ENCODE assay signal across 1 cellular context in the genomic region with DNA sequence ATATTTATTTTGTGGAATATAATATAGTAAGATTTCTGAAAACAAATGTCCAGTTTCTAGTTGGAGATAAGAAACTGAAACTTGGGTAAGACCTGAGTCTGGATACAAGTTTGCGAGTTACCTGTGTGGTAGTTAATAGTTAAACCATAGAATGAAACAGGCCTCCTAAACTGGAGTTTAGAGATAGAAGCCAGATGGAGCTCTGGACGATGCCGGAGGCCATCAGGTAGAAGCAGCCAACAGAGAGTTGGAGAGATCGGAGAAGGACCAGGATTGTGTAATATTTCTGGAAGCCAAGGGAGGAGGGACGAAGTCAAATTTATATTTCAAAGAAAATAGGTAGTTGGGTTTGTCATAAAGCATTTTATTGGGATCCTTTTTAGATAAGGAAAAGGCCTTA.
A peak's percentile ranks its signal among the peaks of the same experiment; 100 is the strongest.
TF ChIP-seq lines count a peak whose summit lies in the region.

No MANE protein-coding gene starts in this region.

TF ChIP-seq in IMR-90, 13 proteins besides CTCF, POLR2A, EP300 and RAD21:
- TF ChIP-seq RCOR1 (IDR thresholded peaks at IDR 0.05; ENCODE audit: insufficient replicate concordance, low read length) (no peak), CEBPB (IDR thresholded peaks at IDR 0.05; ENCODE audit: low read depth, low read length) (peak; percentile 30; the same call in 1 of the 2 replicates)
